In genomic region chr13:52975969-52976368, GRCh38 we compare ENCODE assay signal across 35 cellular contexts. TPM values are rescaled to one million over a fixed set of nuclear protein-coding genes. Genes with fewer than 3 reads are reported as not detected.
"Had no signal": no experiment of that assay in that cellular context is flagged by ENCODE, and none has a peak within 500 bp of the region (broad histone marks: within the 10 kb centered on the region; RNA-seq: fewer than 3 reads in every experiment).

No MANE protein-coding gene starts in this region.

- H3K27ac Mint-ChIP-seq: activated B cell treated with CpG ODN at 0.5 μM for 24 hours; activated CD4-positive, alpha-beta memory T cell treated with anti-CD3 and anti-CD28 coated beads for 36 hours; activated naive CD4-positive, alpha-beta T cell treated with anti-CD3 and anti-CD28 coated beads for 36 hours; activated naive CD4-positive, alpha-beta T cell treated with anti-CD3 and anti-CD28 coated beads, Interleukin-2, amount 50 U/mL, for 72 hours; activated T-helper 1 cell treated with anti-CD3 and anti-CD28 coated beads, Interleukin-12 subunit alpha, Interleukin-12 subunit beta, Interleukin-2, Interleukin-4 antibody, amounts not matched to agents 30 ng/mL and 10 ng/mL and 1 ng/mL, durations not matched to agents 14 hours and 24 hours and 36 hours; T-cell had no signal

- H3K4me1 Mint-ChIP-seq: activated B cell treated with CpG ODN at 0.5 μM for 24 hours, T-cell had no signal

- H3K27me3 ChIP-seq: adrenal gland, body of pancreas, Peyer's patch had no signal

- H3K4me1 ChIP-seq: adrenal gland, Peyer's patch had no signal

- H3K4me2 ChIP-seq: KMS-11 had no signal

- H3K36me3 Mint-ChIP-seq: activated CD4-positive, alpha-beta memory T cell treated with anti-CD3 and anti-CD28 coated beads for 36 hours; activated naive CD4-positive, alpha-beta T cell treated with anti-CD3 and anti-CD28 coated beads, Interleukin-2, amount 50 U/mL, for 72 hours; T-cell had no signal

- H3K36me3 ChIP-seq: adrenal gland, Peyer's patch had no signal

- H3K4me3 Mint-ChIP-seq: activated B cell treated with CpG ODN at 0.5 μM for 24 hours; activated CD4-positive, alpha-beta memory T cell treated with anti-CD3 and anti-CD28 coated beads for 36 hours; activated naive CD4-positive, alpha-beta T cell treated with anti-CD3 and anti-CD28 coated beads for 36 hours; activated T-cell treated with anti-CD3 and anti-CD28 coated beads, Interleukin-2, amount 50 U/mL, for 4 hours; activated T-helper 1 cell treated with anti-CD3 and anti-CD28 coated beads, Interleukin-12 subunit alpha, Interleukin-12 subunit beta, Interleukin-2, Interleukin-4 antibody, amounts not matched to agents 30 ng/mL and 10 ng/mL and 1 ng/mL, durations not matched to agents 14 hours and 24 hours and 36 hours; T-cell had no signal

- H3K9me3 ChIP-seq: adrenal gland, body of pancreas, Peyer's patch had no signal

- H3K9me3 Mint-ChIP-seq: activated B cell treated with CpG ODN at 0.5 μM for 24 hours; activated CD4-positive, alpha-beta memory T cell treated with anti-CD3 and anti-CD28 coated beads for 36 hours; activated naive CD4-positive, alpha-beta T cell treated with anti-CD3 and anti-CD28 coated beads for 36 hours; activated naive CD4-positive, alpha-beta T cell treated with anti-CD3 and anti-CD28 coated beads, Interleukin-2, amount 50 U/mL, for 72 hours; activated T-cell treated with anti-CD3 and anti-CD28 coated beads, Interleukin-2, amount 50 U/mL, for 4 hours; activated T-helper 1 cell treated with anti-CD3 and anti-CD28 coated beads, Interleukin-12 subunit alpha, Interleukin-12 subunit beta, Interleukin-2, Interleukin-4 antibody, amounts not matched to agents 30 ng/mL and 10 ng/mL and 1 ng/mL, durations not matched to agents 14 hours and 24 hours and 36 hours; T-cell had no signal

- H3K9ac ChIP-seq: KMS-11 had no signal

- H3K27ac ChIP-seq: adrenal gland, body of pancreas, KMS-11, Peyer's patch, VCaP had no signal

- H3K4me3 ChIP-seq: adrenal gland, body of pancreas, Peyer's patch had no signal

- DNase-seq: activated B cell treated with CpG ODN at 0.5 μM for 24 hours; activated CD4-positive, alpha-beta memory T cell treated with anti-CD3 and anti-CD28 coated beads for 36 hours; activated CD4-positive, alpha-beta T cell treated with anti-CD3 and anti-CD28 coated beads for 4 hours; activated CD4-positive, alpha-beta T cell treated with anti-CD3 and anti-CD28 coated beads, Interleukin-2, amount 50 U/mL, for 1 hour; activated CD4-positive, CD25-positive, alpha-beta regulatory T cell treated with anti-CD3 and anti-CD28 coated beads, Interleukin-2, amount 50 U/mL, for 72 hours; activated CD8-positive, alpha-beta memory T cell treated with anti-CD3 and anti-CD28 coated beads, Interleukin-2, amount 50 U/mL, for 4 hours; activated gamma-delta T cell treated with Interleukin-2 at 50 U/mL for 16 hours; activated naive CD4-positive, alpha-beta T cell treated with anti-CD3 and anti-CD28 coated beads for 36 hours; activated T-cell treated with anti-CD3 and anti-CD28 coated beads for 4 hours; activated T-cell treated with anti-CD3 and anti-CD28 coated beads, Interleukin-2, amount 50 U/mL, for 4 hours; adrenal gland; body of pancreas; caudate nucleus; NCI-H1436; NCI-H1930; NCI-H2081 treated with DMSO at 0.1 percent for 48 hours; NCI-H2171; NCI-H226; NCI-H524; NK-92 treated with Interleukin-12 subunit alpha and Interleukin-12 subunit beta, amount 100 ng/mL, for 24 hours; PC-3; Peyer's patch; RPMI8226; SHP77 treated with DMSO at 0.1 percent for 48 hours; T-cell; T-helper 2 cell; T-helper 9 cell had no signal

RNA-seq across cellular contexts. Expression of gene OLFM4, which starts 52.6 kb away (rescaled TPM):
- total RNA-seq: activated B cell treated with CpG ODN at 0.5 μM for 24 hours; activated CD4-positive, alpha-beta memory T cell treated with anti-CD3 and anti-CD28 coated beads for 36 hours; activated naive CD4-positive, alpha-beta T cell treated with anti-CD3 and anti-CD28 coated beads for 36 hours; activated naive CD4-positive, alpha-beta T cell treated with anti-CD3 and anti-CD28 coated beads, Interleukin-2, amount 50 U/mL, for 72 hours; activated T-helper 1 cell treated with anti-CD3 and anti-CD28 coated beads, Interleukin-12 subunit alpha, Interleukin-12 subunit beta, Interleukin-2, Interleukin-4 antibody, amounts not matched to agents 30 ng/mL and 10 ng/mL and 1 ng/mL, durations not matched to agents 14 hours and 24 hours and 36 hours; astrocyte; bronchial epithelial cell; M059J; PC-3; SK-MEL-5 had no signal
